Comparison of ENCODE assay signal across 1 cellular context in the genomic region with DNA sequence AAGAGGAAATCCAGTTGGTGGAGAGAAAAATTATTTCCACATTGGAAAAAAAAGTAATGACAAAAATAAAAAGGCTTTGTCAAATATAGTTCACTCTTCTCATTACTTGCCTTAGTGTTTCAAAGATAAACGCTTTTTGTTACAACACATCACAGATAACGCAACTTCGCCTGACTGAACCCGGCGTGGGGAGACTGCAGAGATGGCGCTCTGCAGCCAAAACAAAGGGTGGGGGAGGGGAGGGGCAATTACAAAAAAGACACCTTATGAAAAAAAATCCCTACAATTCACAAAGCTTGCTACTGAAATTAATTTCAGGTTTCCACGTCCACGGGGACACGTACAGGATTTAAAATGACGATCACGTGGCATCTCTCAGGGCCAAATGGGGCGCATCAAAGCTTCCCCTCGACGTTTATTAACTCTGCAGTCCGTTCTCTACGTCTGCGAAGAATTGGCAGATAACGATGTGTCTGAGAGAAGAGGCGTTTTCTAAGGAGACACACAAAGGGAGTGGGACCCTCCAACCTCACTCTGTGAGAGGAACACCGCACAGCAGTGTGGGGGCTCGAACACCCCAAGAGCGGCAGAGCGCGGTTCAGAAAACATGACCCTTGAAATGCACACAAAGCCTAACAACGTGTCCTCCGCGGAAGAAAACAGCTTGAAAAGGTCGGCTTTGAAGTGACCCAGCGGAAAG.
A peak's percentile ranks its signal among the peaks of the same experiment; 100 is the strongest.
TF ChIP-seq lines count a peak whose summit lies in the region.

No MANE protein-coding gene starts in this region.

TF ChIP-seq in HepG2, 621 proteins besides CTCF, POLR2A, EP300 and RAD21 (continued from another document):
- peak; percentile 36; the same call in 1 of the 2 replicates for TF ChIP-seq HMGXB3 (CRISPR knock-in tag; IDR thresholded peaks at IDR 0.05; ENCODE audit: borderline replicate concordance)
- TF ChIP-seq, protein P1, sequence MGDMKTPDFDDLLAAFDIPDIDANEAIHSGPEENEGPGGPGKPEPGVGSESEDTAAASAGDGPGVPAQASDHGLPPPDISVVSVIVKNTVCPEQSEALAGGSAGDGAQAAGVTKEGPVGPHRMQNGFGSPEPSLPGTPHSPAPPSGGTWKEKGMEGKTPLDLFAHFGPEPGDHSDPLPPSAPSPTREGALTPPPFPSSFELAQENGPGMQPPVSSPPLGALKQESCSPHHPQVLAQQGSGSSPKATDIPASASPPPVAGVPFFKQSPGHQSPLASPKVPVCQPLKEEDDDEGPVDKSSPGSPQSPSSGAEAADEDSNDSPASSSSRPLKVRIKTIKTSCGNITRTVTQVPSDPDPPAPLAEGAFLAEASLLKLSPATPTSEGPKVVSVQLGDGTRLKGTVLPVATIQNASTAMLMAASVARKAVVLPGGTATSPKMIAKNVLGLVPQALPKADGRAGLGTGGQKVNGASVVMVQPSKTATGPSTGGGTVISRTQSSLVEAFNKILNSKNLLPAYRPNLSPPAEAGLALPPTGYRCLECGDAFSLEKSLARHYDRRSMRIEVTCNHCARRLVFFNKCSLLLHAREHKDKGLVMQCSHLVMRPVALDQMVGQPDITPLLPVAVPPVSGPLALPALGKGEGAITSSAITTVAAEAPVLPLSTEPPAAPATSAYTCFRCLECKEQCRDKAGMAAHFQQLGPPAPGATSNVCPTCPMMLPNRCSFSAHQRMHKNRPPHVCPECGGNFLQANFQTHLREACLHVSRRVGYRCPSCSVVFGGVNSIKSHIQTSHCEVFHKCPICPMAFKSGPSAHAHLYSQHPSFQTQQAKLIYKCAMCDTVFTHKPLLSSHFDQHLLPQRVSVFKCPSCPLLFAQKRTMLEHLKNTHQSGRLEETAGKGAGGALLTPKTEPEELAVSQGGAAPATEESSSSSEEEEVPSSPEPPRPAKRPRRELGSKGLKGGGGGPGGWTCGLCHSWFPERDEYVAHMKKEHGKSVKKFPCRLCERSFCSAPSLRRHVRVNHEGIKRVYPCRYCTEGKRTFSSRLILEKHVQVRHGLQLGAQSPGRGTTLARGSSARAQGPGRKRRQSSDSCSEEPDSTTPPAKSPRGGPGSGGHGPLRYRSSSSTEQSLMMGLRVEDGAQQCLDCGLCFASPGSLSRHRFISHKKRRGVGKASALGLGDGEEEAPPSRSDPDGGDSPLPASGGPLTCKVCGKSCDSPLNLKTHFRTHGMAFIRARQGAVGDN (CRISPR knock-in tag; IDR thresholded peaks at IDR 0.05): no peak
- peak; percentile 40; the same call in 1 of the 2 replicates for TF ChIP-seq FOSL2 (CRISPR knock-in tag; IDR thresholded peaks at IDR 0.05)
- no peak for TF ChIP-seq TOPORS (CRISPR knock-in tag; IDR thresholded peaks at IDR 0.05)
- peak; percentile 12; the same call in 1 of the 2 replicates for TF ChIP-seq MED1 (CRISPR knock-in tag; IDR thresholded peaks at IDR 0.05)
- TF ChIP-seq CREB1 (IDR thresholded peaks at IDR 0.05): no peak
- TF ChIP-seq CREB1 (CRISPR knock-in tag; IDR thresholded peaks at IDR 0.05): 0 out of 2 replicates have a peak, but pooled peaks have one; percentile 11
- 0 out of 2 replicates have a peak, but pooled peaks have one; percentile 32 for TF ChIP-seq LBX2 (CRISPR knock-in tag; IDR thresholded peaks at IDR 0.05; ENCODE audit: borderline replicate concordance)
- no peak for TF ChIP-seq ZMYM4 (CRISPR knock-in tag; IDR thresholded peaks at IDR 0.05)
- TF ChIP-seq ZSCAN9 (CRISPR knock-in tag; IDR thresholded peaks at IDR 0.05; ENCODE audit: borderline replicate concordance): no peak
- TF ChIP-seq ATF6 (CRISPR knock-in tag; conservative IDR thresholded peaks at IDR 0.05): no peak
- TF ChIP-seq MED13 (CRISPR knock-in tag; IDR thresholded peaks at IDR 0.05): 0 out of 2 replicates have a peak, but pooled peaks have one; percentile 6
- no peak for TF ChIP-seq ASH2L (IDR thresholded peaks at IDR 0.05; ENCODE audit: insufficient read length, low read depth, low read length)
- TF ChIP-seq POLR2AphosphoS5 (IDR thresholded peaks at IDR 0.05; ENCODE audit: low read depth, low read length): no peak
- TF ChIP-seq ZNF75D (CRISPR knock-in tag; IDR thresholded peaks at IDR 0.05; ENCODE audit: borderline replicate concordance): no peak
- TF ChIP-seq NR2F1 (CRISPR knock-in tag; IDR thresholded peaks at IDR 0.05): no peak
- TF ChIP-seq, protein P2, sequence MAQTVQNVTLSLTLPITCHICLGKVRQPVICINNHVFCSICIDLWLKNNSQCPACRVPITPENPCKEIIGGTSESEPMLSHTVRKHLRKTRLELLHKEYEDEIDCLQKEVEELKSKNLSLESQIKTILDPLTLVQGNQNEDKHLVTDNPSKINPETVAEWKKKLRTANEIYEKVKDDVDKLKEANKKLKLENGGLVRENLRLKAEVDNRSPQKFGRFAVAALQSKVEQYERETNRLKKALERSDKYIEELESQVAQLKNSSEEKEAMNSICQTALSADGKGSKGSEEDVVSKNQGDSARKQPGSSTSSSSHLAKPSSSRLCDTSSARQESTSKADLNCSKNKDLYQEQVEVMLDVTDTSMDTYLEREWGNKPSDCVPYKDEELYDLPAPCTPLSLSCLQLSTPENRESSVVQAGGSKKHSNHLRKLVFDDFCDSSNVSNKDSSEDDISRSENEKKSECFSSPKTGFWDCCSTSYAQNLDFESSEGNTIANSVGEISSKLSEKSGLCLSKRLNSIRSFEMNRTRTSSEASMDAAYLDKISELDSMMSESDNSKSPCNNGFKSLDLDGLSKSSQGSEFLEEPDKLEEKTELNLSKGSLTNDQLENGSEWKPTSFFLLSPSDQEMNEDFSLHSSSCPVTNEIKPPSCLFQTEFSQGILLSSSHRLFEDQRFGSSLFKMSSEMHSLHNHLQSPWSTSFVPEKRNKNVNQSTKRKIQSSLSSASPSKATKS (CRISPR knock-in tag; IDR thresholded peaks at IDR 0.05): no peak
- no peak for TF ChIP-seq ZFP36 (IDR thresholded peaks at IDR 0.05; ENCODE audit: borderline replicate concordance, low read depth, low read length, partially characterized antibody)
- TF ChIP-seq ZNF256 (CRISPR knock-in tag; conservative IDR thresholded peaks at IDR 0.05): no peak
- no peak for TF ChIP-seq HOXA7 (CRISPR knock-in tag; IDR thresholded peaks at IDR 0.05)
- TF ChIP-seq RAD51 (IDR thresholded peaks at IDR 0.05; ENCODE audit: borderline replicate concordance): no peak
- TF ChIP-seq ZNF232 (CRISPR knock-in tag; IDR thresholded peaks at IDR 0.05; ENCODE audit: borderline replicate concordance): peak; percentile 17; the same call in 1 of the 2 replicates
- no peak for TF ChIP-seq KDM5A (IDR thresholded peaks at IDR 0.05; ENCODE audit: borderline replicate concordance, low read length)
- TF ChIP-seq ZMYM2 (CRISPR knock-in tag; IDR thresholded peaks at IDR 0.05): no peak
- no peak; the same call in 1 of the 2 replicates for TF ChIP-seq ZNF205 (CRISPR knock-in tag; IDR thresholded peaks at IDR 0.05)
- no peak for TF ChIP-seq RBM39 (IDR thresholded peaks at IDR 0.05; ENCODE audit: low read depth, low read length, poor library complexity, severe bottlenecking)
- peak; percentile 25; the same call in 1 of the 2 replicates for TF ChIP-seq NFAT5 (CRISPR knock-in tag; IDR thresholded peaks at IDR 0.05)
- TF ChIP-seq GTF3A (CRISPR knock-in tag; conservative IDR thresholded peaks at IDR 0.05): no peak
- TF ChIP-seq ZNF431 (CRISPR knock-in tag; IDR thresholded peaks at IDR 0.05; ENCODE audit: borderline replicate concordance, low read depth): no peak
- no peak for TF ChIP-seq ZNF570 (CRISPR knock-in tag; IDR thresholded peaks at IDR 0.05; ENCODE audit: borderline replicate concordance)
